ENCODE assay signal across 8 cellular contexts in the genomic region with DNA sequence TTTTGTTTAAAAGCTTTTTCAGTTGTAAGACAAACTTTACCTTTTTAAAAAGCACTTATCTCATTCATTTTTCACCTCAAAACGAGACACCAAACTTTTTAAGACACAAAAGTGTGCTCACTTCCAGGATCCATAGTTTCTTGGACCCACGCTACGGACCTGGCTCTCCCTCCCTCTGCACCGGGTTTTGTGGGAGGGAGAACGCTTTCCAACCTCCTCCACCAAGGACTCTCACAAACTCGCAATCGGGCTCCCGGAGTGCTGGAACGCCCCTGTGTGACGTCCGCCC. TPM values are rescaled to one million over a fixed set of nuclear protein-coding genes. Genes with fewer than 3 reads are reported as not detected.
DNase-seq lines count a peak whose midpoint lies in the region; ATAC-seq and TF ChIP-seq lines count a peak whose summit lies in the region.

No MANE protein-coding gene starts in this region.

- peaks cover 34% of the 10 kb centered on the region for H3K4me1 Mint-ChIP-seq in mesothelial cell of epicardium

- TF ChIP-seq CTCF in coronary artery (IDR thresholded peaks at IDR 0.05) (no peak), mesothelial cell of epicardium (IDR thresholded peaks at IDR 0.05; ENCODE audit: unreplicated experiment) (no peak)

- peak; percentile 74 for DNase-seq in GF-D8 (lab: John Stamatoyannopoulos, UW)
- peak; percentile 41 for DNase-seq in MV-4-11 (lab: John Stamatoyannopoulos, UW)
- DNase-seq in coronary artery (ENCODE audit: low spot score): no peak
- no peak for DNase-seq in mesothelial cell of epicardium (ENCODE audit: low spot score in 2 of 2, unreplicated experiment in 2 of 2)
- no peak for DNase-seq in NCI-H446 (lab: John Stamatoyannopoulos, UW)
- DNase-seq in NCI-H1930 (lab: John Stamatoyannopoulos, UW): no peak

- H3K4me3 Mint-ChIP-seq in mesothelial cell of epicardium: peak overlapping the region; percentile 86

- ATAC-seq in GM21360 (IDR thresholded peaks at IDR 0.05; ENCODE audit: unreplicated experiment): no peak
- ATAC-seq in HG02981 (IDR thresholded peaks at IDR 0.05; ENCODE audit: unreplicated experiment): no peak

- peak overlapping the region; percentile 80 for H3K4me3 ChIP-seq in coronary artery

- H3K9me3 Mint-ChIP-seq in mesothelial cell of epicardium: no peaks in the 10 kb centered on the region

- peak overlapping the region; percentile 99 for H3K27ac Mint-ChIP-seq in mesothelial cell of epicardium

- H3K27ac ChIP-seq in coronary artery: peak overlapping the region; percentile 90 to 91

- H3K27me3 Mint-ChIP-seq in mesothelial cell of epicardium (ENCODE audit: low read depth): no peaks in the 10 kb centered on the region

- no peaks in the 10 kb centered on the region for H3K36me3 Mint-ChIP-seq in mesothelial cell of epicardium

RNA-seq across cellular contexts. Expression of a gene that starts 0.4 kb away (rescaled TPM):
- total RNA-seq in mesothelial cell of epicardium: 0.09 to 0.18 TPM (median 0.09 TPM) in 3 replicates

RNA-seq across cellular contexts. Expression of a gene that starts 0.5 kb away (rescaled TPM):
- 24.1 to 25.6 TPM (median 24.5 TPM) in 3 replicates for total RNA-seq in mesothelial cell of epicardium

Comparison
In these comparisons a context has a peak if more than half of its experiments do, and no peak if none do; other contexts are left out.
1. DNase-seq: peak in GF-D8 (single experiment) and MV-4-11 (single experiment); none in coronary artery (single experiment), mesothelial cell of epicardium (0 of 2), NCI-H446 (0 of 2) and NCI-H1930 (0 of 2).